In the genomic region with DNA sequence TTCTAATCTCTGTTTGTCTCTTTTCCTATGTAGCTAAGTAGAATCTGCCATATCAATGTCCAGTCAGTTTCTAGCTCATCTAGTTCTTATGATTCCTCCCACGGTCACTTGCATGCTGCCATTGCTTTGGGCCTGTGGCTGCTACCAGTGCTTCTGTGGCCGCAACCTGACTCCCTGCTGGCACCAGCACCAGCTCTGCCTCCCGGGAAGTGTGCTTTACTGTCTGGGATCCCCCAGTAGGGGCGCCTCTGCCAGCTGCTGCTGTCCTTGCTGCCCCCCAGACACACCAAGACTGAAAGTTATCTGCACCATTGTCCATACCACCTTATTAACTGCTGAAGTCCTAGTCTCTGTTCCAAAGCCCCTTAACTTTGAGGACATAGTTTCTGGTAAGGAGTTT, we compare ENCODE assay signal across 13 cellular contexts. TPM values are rescaled to one million over a fixed set of nuclear protein-coding genes. Genes with fewer than 3 reads are reported as not detected.
DNase-seq lines count a peak whose midpoint lies in the region; ATAC-seq and TF ChIP-seq lines count a peak whose summit lies in the region.
"Had no signal": no experiment of that assay in that cellular context is flagged by ENCODE, and none has a peak within 500 bp of the region (broad histone marks: within the 10 kb centered on the region; RNA-seq: fewer than 3 reads in every experiment).

No MANE protein-coding gene starts in this region.

- no peak overlapping the region for H3K56ac ChIP-seq in IMR-90 (ENCODE audit: extremely low read depth, insufficient read depth, low read length)

- H4K20me1 ChIP-seq in IMR-90 (ENCODE audit: insufficient read depth, low read length): no peaks in the 10 kb centered on the region

- no peaks in the 10 kb centered on the region for H3K9me3 ChIP-seq in IMR-90 (ENCODE audit: control insufficient read depth, insufficient read depth, low read length)

- no peak overlapping the region for H2AFZ ChIP-seq in IMR-90 (replicated peaks; ENCODE audit: low read length, poor library complexity)

- no peak overlapping the region for H3K27ac ChIP-seq in IMR-90 (ENCODE audit: insufficient read depth, low read length)
- H3K27ac ChIP-seq: 22Rv1 had no signal

- no TSS peak for BruUV-seq in IMR-90 (replicated peaks; lab: Mats Ljungman, UMichigan)

- H3K4me2 ChIP-seq in IMR-90 (ENCODE audit: low read depth, low read length): no peak overlapping the region

- in situ Hi-C loops in IMR-90 (cut with MboI; ENCODE audit: low sequenced_read_pairs): no loop called here

- no peak overlapping the region for H3K4ac ChIP-seq in IMR-90 (ENCODE audit: low read depth, low read length)

- ATAC-seq in IMR-90 (ENCODE audit: low read depth): no peak
- ATAC-seq: HCT116 had no signal

- TF ChIP-seq CTCF in IMR-90 (conservative IDR thresholded peaks at IDR 0.05; ENCODE audit: low read depth, low read length): no peak

- H4K91ac ChIP-seq in IMR-90 (ENCODE audit: insufficient read depth, low read depth, low read length): no peak overlapping the region

- 0 out of 2 replicates have a peak overlapping the region, but pooled peaks have one; percentile 2 for H2BK120ac ChIP-seq in IMR-90 (ENCODE audit: low read depth, low read length)

- H2BK5ac ChIP-seq in IMR-90 (ENCODE audit: low read depth, low read length, poor library complexity, severe bottlenecking): no peak overlapping the region

- dilution Hi-C loops in IMR-90 (cut with HindIII; ENCODE audit: low sequenced_read_pairs, unreplicated experiment): no loop called here

- WGBS in IMR-90 (ENCODE audit: extremely low coverage in 2 of 2, insufficient read length in 1 of 2), 2 experiments: 100% methylated on average over 1 of the region's 4 CpGs; no CpG with 5 or more reads in 1 of the 2 experiments

- H3K9me1 ChIP-seq in IMR-90 (ENCODE audit: insufficient read depth, low read length): no peaks in the 10 kb centered on the region

- H4K5ac ChIP-seq in IMR-90 (ENCODE audit: low read depth, low read length): peak overlapping the region; percentile 8; the same call in 1 of the 2 replicates

- POLR2A ChIA-PET in IMR-90 (lab: Charles Lee; ENCODE audit: unreplicated experiment): no interaction called here

- H3K18ac ChIP-seq in IMR-90 (ENCODE audit: low read depth, low read length): peak overlapping the region; percentile 15; the same call in 1 of the 2 replicates

- CTCF ChIA-PET in IMR-90 (lab: Yijun Ruan, JAX): no interaction called here

- no peak overlapping the region for H3K9ac ChIP-seq in IMR-90 (ENCODE audit: low read depth, low read length)

- no peak for TF ChIP-seq RAD21 in IMR-90 (IDR thresholded peaks at IDR 0.05; ENCODE audit: low read length)

- H2AK9ac ChIP-seq in IMR-90 (replicated peaks; ENCODE audit: low read depth, low read length, poor library complexity): no peak overlapping the region

- H4K8ac ChIP-seq in IMR-90 (ENCODE audit: low read depth in 2 of 2, low read length in 2 of 2): no peak overlapping the region

- no peak overlapping the region for H3K14ac ChIP-seq in IMR-90 (replicated peaks; ENCODE audit: low read depth, low read length)

- no peak overlapping the region for H3K4me3 ChIP-seq in IMR-90 (ENCODE audit: insufficient read depth, low read depth, low read length)

- no peak for TF ChIP-seq POLR2A in IMR-90 (IDR thresholded peaks at IDR 0.05; ENCODE audit: low read depth, low read length)

- no peaks in the 10 kb centered on the region for H3K36me3 ChIP-seq in IMR-90 (ENCODE audit: control insufficient read depth, insufficient read depth, low read length)

- no peaks in the 10 kb centered on the region for H3K27me3 ChIP-seq in IMR-90 (ENCODE audit: control insufficient read depth, insufficient read depth, low read length)

- no peak overlapping the region for H2BK15ac ChIP-seq in IMR-90 (ENCODE audit: low read depth, low read length)

- H2AK5ac ChIP-seq in IMR-90 (ENCODE audit: low read depth, low read length): no peak overlapping the region

- H3K4me1 ChIP-seq in IMR-90 (ENCODE audit: control insufficient read depth, insufficient read depth, low read length): peaks cover 7% of the 10 kb centered on the region

- no peaks in the 10 kb centered on the region for H3K79me1 ChIP-seq in IMR-90 (ENCODE audit: low read depth in 1 of 2, low read length in 2 of 2)

- no peak overlapping the region for H3K23ac ChIP-seq in IMR-90 (ENCODE audit: low read depth, low read length)

- H2BK20ac ChIP-seq in IMR-90 (ENCODE audit: low read depth, low read length): no peak overlapping the region

- intact Hi-C loops in IMR-90 (cut with micrococcal nuclease): no loop called here

- DNase-seq in DMS 273 (lab: John Stamatoyannopoulos, UW; ENCODE audit: unreplicated experiment): peak; percentile 50
- no peak for DNase-seq in DMS 273 treated with DMSO at 0.1 percent for 48 hours (lab: John Stamatoyannopoulos, UW)
- DNase-seq in IMR-90: no peak
- DNase-seq in astrocyte of the hippocampus (ENCODE audit: low read depth, low spot score): peak; percentile 6
- peak; percentile 77 for DNase-seq in myocyte (ENCODE audit: low read depth)
- no peak for DNase-seq in NCI-H146 (lab: John Stamatoyannopoulos, UW)
- DNase-seq in NAMALWA (ENCODE audit: low spot score): no peak
- DNase-seq in T-helper 1 cell: no peak
- DNase-seq: CD4-positive, CD25-positive, alpha-beta regulatory T cell; DMS79 treated with DMSO at 0.1 percent for 48 hours; GOT3 had no signal

TF ChIP-seq in IMR-90, 13 proteins besides CTCF, POLR2A, EP300 and RAD21:
- TF ChIP-seq CEBPB (IDR thresholded peaks at IDR 0.05; ENCODE audit: low read depth, low read length) (no peak), RFX5 (IDR thresholded peaks at IDR 0.05; ENCODE audit: low read depth, low read length) (no peak), NFE2L2 (IDR thresholded peaks at IDR 0.05; ENCODE audit: low read depth, low read length) (no peak), CHD1 (IDR thresholded peaks at IDR 0.05; ENCODE audit: low read depth, low read length) (no peak), RCOR1 (IDR thresholded peaks at IDR 0.05; ENCODE audit: insufficient replicate concordance, low read length) (no peak), MXI1 (IDR thresholded peaks at IDR 0.05; ENCODE audit: borderline replicate concordance, low read depth, low read length) (no peak), FOS (IDR thresholded peaks at IDR 0.05; ENCODE audit: low read depth, low read length) (no peak), MAFK (IDR thresholded peaks at IDR 0.05; ENCODE audit: low read depth, low read length) (no peak), BHLHE40 (IDR thresholded peaks at IDR 0.05; ENCODE audit: low read depth, low read length) (no peak), MAZ (IDR thresholded peaks at IDR 0.05; ENCODE audit: borderline replicate concordance, low read depth, low read length) (no peak), SMC3 (IDR thresholded peaks at IDR 0.05; ENCODE audit: low read depth, low read length) (no peak)
- TF ChIP-seq, protein P1, sequence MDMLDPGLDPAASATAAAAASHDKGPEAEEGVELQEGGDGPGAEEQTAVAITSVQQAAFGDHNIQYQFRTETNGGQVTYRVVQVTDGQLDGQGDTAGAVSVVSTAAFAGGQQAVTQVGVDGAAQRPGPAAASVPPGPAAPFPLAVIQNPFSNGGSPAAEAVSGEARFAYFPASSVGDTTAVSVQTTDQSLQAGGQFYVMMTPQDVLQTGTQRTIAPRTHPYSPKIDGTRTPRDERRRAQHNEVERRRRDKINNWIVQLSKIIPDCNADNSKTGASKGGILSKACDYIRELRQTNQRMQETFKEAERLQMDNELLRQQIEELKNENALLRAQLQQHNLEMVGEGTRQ (IDR thresholded peaks at IDR 0.05; ENCODE audit: low read depth, low read length): no peak
- TF ChIP-seq, protein P2, sequence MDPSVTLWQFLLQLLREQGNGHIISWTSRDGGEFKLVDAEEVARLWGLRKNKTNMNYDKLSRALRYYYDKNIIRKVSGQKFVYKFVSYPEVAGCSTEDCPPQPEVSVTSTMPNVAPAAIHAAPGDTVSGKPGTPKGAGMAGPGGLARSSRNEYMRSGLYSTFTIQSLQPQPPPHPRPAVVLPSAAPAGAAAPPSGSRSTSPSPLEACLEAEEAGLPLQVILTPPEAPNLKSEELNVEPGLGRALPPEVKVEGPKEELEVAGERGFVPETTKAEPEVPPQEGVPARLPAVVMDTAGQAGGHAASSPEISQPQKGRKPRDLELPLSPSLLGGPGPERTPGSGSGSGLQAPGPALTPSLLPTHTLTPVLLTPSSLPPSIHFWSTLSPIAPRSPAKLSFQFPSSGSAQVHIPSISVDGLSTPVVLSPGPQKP (IDR thresholded peaks at IDR 0.05; ENCODE audit: borderline replicate concordance, low read depth, low read length): no peak

RNA-seq across cellular contexts. Expression of a gene that starts 56.3 kb away (rescaled TPM):
- total RNA-seq in IMR-90 (2012; rRNA removed): 3.2 and 3.6 TPM in 2 replicates
- polyA plus RNA-seq in IMR-90 (2012; rRNA removed): 1.7 and 1.8 TPM in 2 replicates
- 0.27 and 0.81 TPM in 2 replicates for polyA plus RNA-seq in IMR-90 (2012; cell fraction: cytosol; rRNA removed)
- 0.98 and 7.4 TPM in 2 replicates for polyA plus RNA-seq in IMR-90 (2012; cell fraction: nucleus; rRNA removed; ENCODE audit: low replicate concordance)
- total RNA-seq in myocyte: 0.47 and 1.5 TPM in 2 replicates
- polyA plus RNA-seq in myocyte (2012): 0.58 TPM
- polyA plus RNA-seq: CD4-positive, CD25-positive, alpha-beta regulatory T cell had no signal

Comparison
In these comparisons a context has a peak if more than half of its experiments do, and no peak if none do; other contexts are left out.
1. DNase-seq: peak in DMS 273 (single experiment), astrocyte of the hippocampus (single experiment) and myocyte (single experiment); none in DMS 273 treated with DMSO at 0.1 percent for 48 hours (single experiment), IMR-90 (single experiment), NCI-H146 (single experiment), NAMALWA (single experiment) and T-helper 1 cell (0 of 5).